25 cellular contexts compared by ENCODE assay signal in genomic region chr14:74871819-74872218, GRCh38. TPM values are rescaled to one million over a fixed set of nuclear protein-coding genes. Genes with fewer than 3 reads are reported as not detected.
"Had no signal": no experiment of that assay in that cellular context is flagged by ENCODE, and none has a peak within 500 bp of the region (broad histone marks: within the 10 kb centered on the region; RNA-seq: fewer than 3 reads in every experiment).

No MANE protein-coding gene starts in this region.

- DNase-seq: KBM-7, MV-4-11, NCI-H1048, NCI-H1105, NCI-H1417, NCI-H1436 treated with DMSO at 0.1 percent for 48 hours, NCI-H187, NCI-H2029, NCI-H2081 treated with DMSO at 0.1 percent for 48 hours, NCI-H2171, NCI-H446, NCI-H510A, NCI-H524 treated with DMSO at 0.1 percent for 48 hours, NCI-H69, NCI-H774, Right ventricle myocardium superior, RPMI8226, SIG-M5, SW 1271, T-cell had no signal

- H3K27me3 Mint-ChIP-seq: T-cell had no signal

- H3K36me3 ChIP-seq: SJSA1 had no signal

- H3K36me3 Mint-ChIP-seq: T-cell had no signal

- ATAC-seq: T-cell had no signal

- H3K27ac Mint-ChIP-seq: T-cell had no signal

- H3K4me3 ChIP-seq: SJSA1, SK-N-MC had no signal

- H3K27ac ChIP-seq: HL-60, SJSA1, SK-N-MC had no signal

- H3K9me3 Mint-ChIP-seq: T-cell had no signal

- H3K4me3 Mint-ChIP-seq: T-cell had no signal

- H3K9me3 ChIP-seq: SJSA1 had no signal

- H3K4me1 ChIP-seq: SJSA1 had no signal

RNA-seq across cellular contexts. Expression of gene PROX2, which starts 4.1 kb away (rescaled TPM):
- total RNA-seq: LHCN-M2, MCF 10A, Right ventricle myocardium superior, SJSA1 had no signal

RNA-seq across cellular contexts. Expression of gene RPS6KL1, which starts 51.2 kb away (rescaled TPM):
- total RNA-seq: SJSA1 had no signal
